1 cellular context compared by ENCODE assay signal in genomic region chr1:212310383-212310782, GRCh38.
TF ChIP-seq lines count a peak whose summit lies in the region.

No MANE protein-coding gene starts in this region.

TF ChIP-seq in HCT116, 20 proteins besides CTCF, POLR2A, EP300 and RAD21:
- TF ChIP-seq SP1 (IDR thresholded peaks at IDR 0.05; ENCODE audit: low read depth) = no peak
